ENCODE assay signal across 10 cellular contexts in the genomic region with DNA sequence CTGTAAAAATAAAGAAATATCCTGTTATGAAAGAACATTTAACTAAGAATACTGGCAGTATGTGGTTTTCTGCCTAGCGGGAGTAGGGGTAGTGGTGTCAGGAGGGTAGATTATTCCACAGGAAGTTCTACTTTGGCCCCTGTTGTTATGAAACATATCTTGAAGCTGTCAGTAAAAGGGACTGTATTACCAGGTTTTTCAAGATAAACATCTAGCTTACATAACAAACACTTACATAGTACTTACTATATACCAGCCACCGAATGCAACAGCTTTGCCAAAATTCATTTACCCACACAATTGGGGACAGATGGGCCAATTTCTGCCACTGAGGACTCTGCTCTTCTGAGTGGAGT. TPM values are rescaled to one million over a fixed set of nuclear protein-coding genes. Genes with fewer than 3 reads are reported as not detected.
A peak's percentile ranks its signal among the peaks of the same experiment; 100 is the strongest.
DNase-seq lines count a peak whose midpoint lies in the region; ATAC-seq and TF ChIP-seq lines count a peak whose summit lies in the region.
"Had no signal": no experiment of that assay in that cellular context is flagged by ENCODE, and none has a peak within 500 bp of the region (broad histone marks: within the 10 kb centered on the region; RNA-seq: fewer than 3 reads in every experiment).

No MANE protein-coding gene starts in this region.

- H3K27me3 ChIP-seq in dorsolateral prefrontal cortex: peaks cover 0 to 6% (median 0%) of the 10 kb centered on the region in 45 donors
- H3K27me3 ChIP-seq in testis: no peaks in the 10 kb centered on the region
- no peaks in the 10 kb centered on the region for H3K27me3 ChIP-seq in SJCRH30

- no peaks in the 10 kb centered on the region for H3K27me3 Mint-ChIP-seq in activated T-cell treated with anti-CD3 and anti-CD28 coated beads, Interleukin-2, amount 50 U/mL, for 24 hours

- peak overlapping the region in 8 of 59 donors; percentile 7 to 95 (median 85) for H3K4me3 ChIP-seq in dorsolateral prefrontal cortex
- H3K4me3 ChIP-seq in testis: no peak overlapping the region
- no peak overlapping the region for H3K4me3 ChIP-seq in mucosa of descending colon
- no peak overlapping the region for H3K4me3 ChIP-seq in SJCRH30
- H3K4me3 ChIP-seq: psoas muscle had no signal

- H3K4me1 ChIP-seq in testis (peaks cover 7% of the 10 kb centered on the region), mucosa of descending colon (ENCODE audit: low read depth) (peaks cover 9% of the 10 kb centered on the region), SJCRH30 (peaks cover 15% of the 10 kb centered on the region)

- H3K9me3 ChIP-seq in testis (no peaks in the 10 kb centered on the region), mucosa of descending colon (no peaks in the 10 kb centered on the region), SJCRH30 (replicated peaks) (no peaks in the 10 kb centered on the region)
- H3K9me3 ChIP-seq: psoas muscle had no signal

- 59 to 70% methylated on average over 2 of the region's 2 CpGs for WGBS in testis, 2 donors

- H3K27ac ChIP-seq in dorsolateral prefrontal cortex (peak overlapping the region in 56 of 59 donors; percentile 12 to 99 (median 93)), testis (peak overlapping the region; percentile 48 to 92), SJCRH30 (no peak overlapping the region)
- H3K27ac ChIP-seq: psoas muscle had no signal

- no peak for TF ChIP-seq POLR2A in testis (IDR thresholded peaks at IDR 0.05)

- intact Hi-C loops in dorsolateral prefrontal cortex (cut with DNase I): loop anchor here in 1 of 2 donors (5.0 kb wide), 1 partner anchor 37 kb away; no protein-coding TSS in a partner anchor
- intact Hi-C loops in testis (cut with DNase I; ENCODE audit: low total_unique reads): no loop called here
- intact Hi-C loops in mucosa of descending colon (cut with DNase I, micrococcal nuclease): no loop called here

- peak overlapping the region; percentile 92 for H3K4me3 Mint-ChIP-seq in activated T-cell treated with anti-CD3 and anti-CD28 coated beads, Interleukin-2, amount 50 U/mL, for 24 hours

- H3K36me3 ChIP-seq in testis (ENCODE audit: low read depth, missing control alignments) (no peaks in the 10 kb centered on the region), mucosa of descending colon (ENCODE audit: low read depth) (no peaks in the 10 kb centered on the region), SJCRH30 (peaks cover 24% of the 10 kb centered on the region)

- ATAC-seq in GM18519 (IDR thresholded peaks at IDR 0.05; ENCODE audit: low FRiP score, unreplicated experiment) (no peak), mucosa of descending colon (no peak)
- ATAC-seq: psoas muscle had no signal

- H3K27ac Mint-ChIP-seq in activated T-cell treated with anti-CD3 and anti-CD28 coated beads, Interleukin-2, amount 50 U/mL, for 24 hours: peak overlapping the region; percentile 84

- H3K36me3 Mint-ChIP-seq in activated T-cell treated with anti-CD3 and anti-CD28 coated beads, Interleukin-2, amount 50 U/mL, for 24 hours (ENCODE audit: low read depth): peaks cover 78% of the 10 kb centered on the region

- peaks cover 4% of the 10 kb centered on the region for H3K9me3 Mint-ChIP-seq in activated T-cell treated with anti-CD3 and anti-CD28 coated beads, Interleukin-2, amount 50 U/mL, for 24 hours

- DNase-seq in activated T-cell treated with anti-CD3 and anti-CD28 coated beads, Interleukin-2, amount 50 U/mL, for 24 hours: no peak
- no peak for DNase-seq in activated T-cell treated with anti-CD3 and anti-CD28 coated beads for 4 hours
- peak; percentile 85 for DNase-seq in SIG-M5 treated with dmso at 0.1 percent for 504 hours (lab: John Stamatoyannopoulos, UW; ENCODE audit: unreplicated experiment)
- no peak for DNase-seq in dorsolateral prefrontal cortex
- DNase-seq in testis: no peak
- no peak for DNase-seq in mucosa of descending colon
- no peak for DNase-seq in SJCRH30
- DNase-seq: NCI-H146, psoas muscle had no signal

- peaks cover 75% of the 10 kb centered on the region for H3K4me1 Mint-ChIP-seq in activated T-cell treated with anti-CD3 and anti-CD28 coated beads, Interleukin-2, amount 50 U/mL, for 24 hours (ENCODE audit: low read depth)

- TF ChIP-seq CTCF in dorsolateral prefrontal cortex (IDR thresholded peaks at IDR 0.05 in 54 of 56, conservative IDR thresholded peaks at IDR 0.05 in 2 of 56; ENCODE audit: low read depth in 1 of 56, partially characterized antibody in 56 of 56) (no peak), testis (IDR thresholded peaks at IDR 0.05) (no peak), mucosa of descending colon (IDR thresholded peaks at IDR 0.05) (no peak)

RNA-seq across cellular contexts. Expression of a gene that starts 3.7 kb away (rescaled TPM):
- 100 to 1,000 TPM in 9 of 120 experiments, 10 to 100 TPM in 111; 31.8 to 163 (median 68.8) TPM for total RNA-seq in dorsolateral prefrontal cortex
- 100 to 1,000 TPM; 177 to 218 TPM for total RNA-seq in testis
- 137 TPM for polyA plus RNA-seq in testis (ENCODE audit: insufficient read depth, low read depth, low replicate concordance)
- total RNA-seq in mucosa of descending colon: 100 to 1,000 TPM; 153 to 205 (median 157) TPM
- 164 and 188 TPM in 2 replicates for total RNA-seq in SJCRH30 (2014; rRNA removed; shearing (Covaris generic))
